25 cellular contexts compared by ENCODE assay signal in genomic region chr4:186809070-186809469, GRCh38.
"Had no signal": no experiment of that assay in that cellular context is flagged by ENCODE, and none has a peak within 500 bp of the region (broad histone marks: within the 10 kb centered on the region; RNA-seq: fewer than 3 reads in every experiment).

No MANE protein-coding gene starts in this region.

- H3K36me3 Mint-ChIP-seq: activated CD4-positive, alpha-beta memory T cell treated with anti-CD3 and anti-CD28 coated beads for 36 hours; activated naive CD8-positive, alpha-beta T cell; T-cell had no signal

- H3K4me3 ChIP-seq: SK-N-MC had no signal

- H3K27ac Mint-ChIP-seq: activated CD4-positive, alpha-beta memory T cell treated with anti-CD3 and anti-CD28 coated beads for 36 hours; activated CD4-positive, alpha-beta T cell treated with anti-CD3 and anti-CD28 coated beads, Interleukin-2, amount 10 ng/mL, durations not matched to agents 7 days and 5 days; activated naive CD8-positive, alpha-beta T cell; T-cell had no signal

- ATAC-seq: activated T-cell treated with anti-CD3 and anti-CD28 coated beads, Interleukin-2, amount 50 U/mL, for 4 hours; Panc1; Right ventricle myocardium inferior; T-cell had no signal

- H3K27me3 Mint-ChIP-seq: activated CD4-positive, alpha-beta memory T cell treated with anti-CD3 and anti-CD28 coated beads for 36 hours; activated CD4-positive, alpha-beta T cell treated with anti-CD3 and anti-CD28 coated beads, Interleukin-2, amount 10 ng/mL, durations not matched to agents 7 days and 5 days; activated naive CD8-positive, alpha-beta T cell; T-cell had no signal

- H3K9me3 Mint-ChIP-seq: activated CD4-positive, alpha-beta memory T cell treated with anti-CD3 and anti-CD28 coated beads for 36 hours; activated CD4-positive, alpha-beta T cell treated with anti-CD3 and anti-CD28 coated beads, Interleukin-2, amount 10 ng/mL, durations not matched to agents 7 days and 5 days had no signal

- H3K4me1 Mint-ChIP-seq: activated CD4-positive, alpha-beta T cell treated with anti-CD3 and anti-CD28 coated beads, Interleukin-2, amount 10 ng/mL, durations not matched to agents 7 days and 5 days; T-cell had no signal

- H3K27ac ChIP-seq: SK-N-MC had no signal

- DNase-seq: activated CD4-positive, alpha-beta memory T cell treated with anti-CD3 and anti-CD28 coated beads for 36 hours; activated CD4-positive, alpha-beta T cell treated with anti-CD3 and anti-CD28 coated beads, Interleukin-2, amount 10 ng/mL, durations not matched to agents 7 days and 5 days; activated CD4-positive, CD25-positive, alpha-beta regulatory T cell; activated CD8-positive, alpha-beta memory T cell treated with anti-CD3 and anti-CD28 coated beads for 24 hours; activated effector memory CD4-positive, alpha-beta T cell treated with anti-CD3 and anti-CD28 coated beads, Interleukin-2, amount 50 U/mL, for 16 hours; activated naive CD4-positive, alpha-beta T cell treated with Interleukin-2 at 50 U/mL for 16 hours; activated T-cell treated with anti-CD3 and anti-CD28 coated beads, Interleukin-2, amount 50 U/mL, for 4 hours; amygdala; cerebellar nuclear complex; MM.1S; NCI-H1105 treated with DMSO at 0.1 percent for 48 hours; NCI-H1436 treated with DMSO at 0.1 percent for 48 hours; NCI-H187; NCI-H2081 treated with DMSO at 0.1 percent for 48 hours; NCI-H2171 treated with DMSO at 0.1 percent for 48 hours; NCI-H526; NCI-H82; OCI-M1; T-cell; T-helper 2 cell; T1000 had no signal

- H3K4me3 Mint-ChIP-seq: activated CD4-positive, alpha-beta memory T cell treated with anti-CD3 and anti-CD28 coated beads for 36 hours; activated CD4-positive, alpha-beta T cell treated with anti-CD3 and anti-CD28 coated beads, Interleukin-2, amount 10 ng/mL, durations not matched to agents 7 days and 5 days; activated naive CD8-positive, alpha-beta T cell; activated T-cell treated with anti-CD3 and anti-CD28 coated beads, Interleukin-2, amount 50 U/mL, for 4 hours; T-cell had no signal
